19 cellular contexts compared by ENCODE assay signal in genomic region chr6:56550307-56550706, GRCh38.
DNase-seq lines count a peak whose midpoint lies in the region; ATAC-seq, FAIRE-seq and TF ChIP-seq lines count a peak whose summit lies in the region.
"Had no signal": no experiment of that assay in that cellular context is flagged by ENCODE, and none has a peak within 500 bp of the region (broad histone marks: within the 10 kb centered on the region; RNA-seq: fewer than 3 reads in every experiment).

No MANE protein-coding gene starts in this region.

- H3K27ac ChIP-seq in SK-N-SH (ENCODE audit: low read depth in 2 of 2, low read length in 1 of 2) (peak overlapping the region; percentile 33 to 34; a peak in 3 of 4 replicates), left lung (peak overlapping the region; percentile 8 to 10), substantia nigra (ENCODE audit: low read depth, low read length, poor library complexity, severe bottlenecking) (peak overlapping the region; percentile 10), foreskin keratinocyte (no peak overlapping the region)

- DNase-seq in SK-N-SH (no peak), adipocyte (ENCODE audit: low read depth) (no peak), left lung (no peak), substantia nigra (lab: John Stamatoyannopoulos, UW) (no peak), foreskin keratinocyte (no peak), HTR-8/SVneo (ENCODE audit: insufficient read length, low spot score) (no peak)
- DNase-seq in activated CD4-positive, alpha-beta T cell treated with anti-CD3 and anti-CD28 coated beads for 48 hours, result no peak
- DNase-seq: activated CD4-positive, alpha-beta memory T cell treated with anti-CD3 and anti-CD28 coated beads for 36 hours; amygdala; GF-D8; islet precursor cell; NCI-H2029 treated with DMSO at 0.1 percent for 48 hours; SHP77 treated with DMSO at 0.1 percent for 48 hours; T1000 had no signal

- peaks cover 26% of the 10 kb centered on the region for H3F3A ChIP-seq in SK-N-SH (replicated peaks; ENCODE audit: insufficient read depth)

- H3K4me2 ChIP-seq in SK-N-SH, result peak overlapping the region; percentile 23; the same call in 1 of the 2 replicates

- H4K20me1 ChIP-seq in SK-N-SH (ENCODE audit: insufficient read depth), result peaks cover 22% of the 10 kb centered on the region; the same call in 1 of the 2 replicates

- H2AFZ ChIP-seq in SK-N-SH (ENCODE audit: low read depth), result no peak overlapping the region

- H3K36me3 ChIP-seq in SK-N-SH (replicated peaks in 1 of 2; ENCODE audit: control insufficient read depth in 1 of 2, insufficient read depth in 2 of 2, low read length in 1 of 2), result peaks cover 32 to 51% of the 10 kb centered on the region in 2 experiments
- H3K36me3 ChIP-seq in adipocyte (ENCODE audit: control insufficient read depth, insufficient read depth, low read length, severe bottlenecking), result peaks cover 27% of the 10 kb centered on the region
- H3K36me3 ChIP-seq in left lung, result peaks cover 0 to 10% of the 10 kb centered on the region in 2 donors

- TF ChIP-seq CTCF in SK-N-SH (IDR thresholded peaks at IDR 0.05) (no peak), left lung (IDR thresholded peaks at IDR 0.05) (no peak), foreskin keratinocyte (conservative IDR thresholded peaks at IDR 0.05) (no peak)

- no peak for FAIRE-seq in HTR-8/SVneo (lab: Jason Lieb, UNC)
- FAIRE-seq: A204.1, frontal cortex, H1 had no signal

- no peak for TF ChIP-seq RAD21 in SK-N-SH (IDR thresholded peaks at IDR 0.05; ENCODE audit: low read length)

- TF ChIP-seq EP300 in SK-N-SH (IDR thresholded peaks at IDR 0.05; ENCODE audit: borderline replicate concordance in 1 of 2, low read depth in 1 of 2, low read length in 1 of 2), result no peak

- no peak overlapping the region for H3K4me3 ChIP-seq in SK-N-SH (ENCODE audit: low read depth in 2 of 2, low read length in 1 of 2)
- H3K4me3 ChIP-seq in adipocyte (ENCODE audit: low read length), result peak overlapping the region; percentile 77
- no peak overlapping the region for H3K4me3 ChIP-seq in left lung

- CTCF ChIA-PET in SK-N-SH (lab: Yijun Ruan, JAX), result interaction anchor here (2.1 to 5.5 kb wide), 5 partner anchors 8 to 180 kb away, joined by 8 to 53 read pairs (median 22); no protein-coding TSS in a partner anchor

- intact Hi-C loops in left lung (cut with DNase I), result no loop called here

- ATAC-seq in SK-N-SH treated with all-trans-retinoic acid at 6 μM for 48 hours, result no peak
- no peak for ATAC-seq in left lung
- ATAC-seq in foreskin keratinocyte, result no peak
- ATAC-seq: natural killer cell treated with Interleukin-12 subunit alpha and Interleukin-12 subunit beta and Interleukin-15 and Interleukin-18, amount 100 ng/mL, for 72 hours had no signal

- H3K9ac ChIP-seq in SK-N-SH (no peak overlapping the region; the same call in 1 of the 2 replicates), adipocyte (ENCODE audit: low read length) (peak overlapping the region; percentile 76)

- H3K27me3 ChIP-seq in SK-N-SH (ENCODE audit: insufficient read depth) (no peaks in the 10 kb centered on the region), adipocyte (replicated peaks; ENCODE audit: control insufficient read depth, insufficient read depth, low read length) (no peaks in the 10 kb centered on the region), left lung (no peaks in the 10 kb centered on the region), foreskin keratinocyte (no peaks in the 10 kb centered on the region)

- H3K9me2 ChIP-seq in SK-N-SH, result no peaks in the 10 kb centered on the region

- H3K79me2 ChIP-seq in SK-N-SH (ENCODE audit: insufficient read depth), result peaks cover 67% of the 10 kb centered on the region

- H3K4me1 ChIP-seq in SK-N-SH (ENCODE audit: control insufficient read depth in 1 of 2, insufficient read depth in 2 of 2, low read depth in 1 of 2, low read length in 1 of 2), result peaks cover 22% of the 10 kb centered on the region in 2 experiments; a peak in 3 of 4 replicates
- H3K4me1 ChIP-seq in adipocyte (ENCODE audit: control insufficient read depth, insufficient read depth, low read length), result peaks cover 46% of the 10 kb centered on the region
- H3K4me1 ChIP-seq in left lung, result peaks cover 0 to 13% of the 10 kb centered on the region in 2 donors
- no peaks in the 10 kb centered on the region for H3K4me1 ChIP-seq in foreskin keratinocyte

- H3K9me3 ChIP-seq in SK-N-SH (no peaks in the 10 kb centered on the region), adipocyte (ENCODE audit: control insufficient read depth, low read length) (no peaks in the 10 kb centered on the region), left lung (no peaks in the 10 kb centered on the region)

- 82% methylated on average over 2 of the region's 2 CpGs for WGBS in SK-N-SH (ENCODE audit: low lambda C conversion rate)

- POLR2A ChIA-PET in SK-N-SH (lab: Yijun Ruan, JAX), result no interaction called here

TF ChIP-seq in SK-N-SH, 30 proteins besides CTCF, POLR2A, EP300 and RAD21:
- TF ChIP-seq ELF1 (IDR thresholded peaks at IDR 0.05) (no peak), TEAD4 (IDR thresholded peaks at IDR 0.05; ENCODE audit: borderline replicate concordance, insufficient read depth) (no peak), YY1 (IDR thresholded peaks at IDR 0.05; ENCODE audit: low read depth) (no peak), RCOR1 (IDR thresholded peaks at IDR 0.05; ENCODE audit: low read length) (no peak), FOSL2 (IDR thresholded peaks at IDR 0.05; ENCODE audit: borderline replicate concordance, low read depth) (no peak)

TF ChIP-seq in SK-N-SH treated with all-trans-retinoic acid at 6 μM for 48 hours, 23 proteins besides CTCF, POLR2A, EP300 and RAD21:
- TF ChIP-seq ISL1 (CRISPR knock-in tag; IDR thresholded peaks at IDR 0.05), result no peak
- no peak for TF ChIP-seq GLIS3 (CRISPR knock-in tag; IDR thresholded peaks at IDR 0.05)
- no peak for TF ChIP-seq TCF4 (CRISPR knock-in tag; IDR thresholded peaks at IDR 0.05; ENCODE audit: borderline replicate concordance)
- no peak for TF ChIP-seq ZFP3 (CRISPR knock-in tag; IDR thresholded peaks at IDR 0.05)
- TF ChIP-seq CSRNP3 (CRISPR knock-in tag; IDR thresholded peaks at IDR 0.05), result no peak
- TF ChIP-seq PATZ1 (CRISPR knock-in tag; IDR thresholded peaks at IDR 0.05; ENCODE audit: borderline replicate concordance), result no peak
- no peak for TF ChIP-seq SNAI2 (CRISPR knock-in tag; IDR thresholded peaks at IDR 0.05)
- no peak for TF ChIP-seq CSDC2 (CRISPR knock-in tag; IDR thresholded peaks at IDR 0.05)
- no peak for TF ChIP-seq CREB5 (CRISPR knock-in tag; IDR thresholded peaks at IDR 0.05; ENCODE audit: low read depth)
TF ChIP-seq in SK-N-SH treated with all-trans-retinoic acid at 6 μM for 48 hours: peak in this region for 0.
